Comparison of ENCODE assay signal across 29 cellular contexts in the genomic region with DNA sequence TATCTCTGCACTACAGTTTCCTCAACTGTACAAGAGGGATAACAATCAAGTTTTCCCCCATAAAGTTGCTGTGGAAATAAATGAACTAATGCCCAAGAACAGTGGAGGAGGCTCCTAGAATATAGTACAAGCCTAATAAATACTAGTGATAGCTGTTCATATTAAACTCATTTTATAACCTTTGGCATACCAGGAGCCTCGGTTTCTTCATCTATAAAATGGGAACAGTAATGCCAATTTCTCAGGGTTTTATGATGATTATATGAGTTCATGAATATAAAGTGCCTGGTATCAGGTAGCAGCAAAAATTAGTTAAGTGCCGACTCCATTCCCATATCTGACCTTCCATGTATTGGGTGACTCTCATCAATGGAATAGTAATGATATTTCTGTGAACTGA.
"Had no signal": no experiment of that assay in that cellular context is flagged by ENCODE, and none has a peak within 500 bp of the region (broad histone marks: within the 10 kb centered on the region; RNA-seq: fewer than 3 reads in every experiment).

No MANE protein-coding gene starts in this region.

- H3K36me3 Mint-ChIP-seq: stimulated activated effector memory CD8-positive, alpha-beta T cell treated with anti-CD3 and anti-CD28 coated beads, Interleukin-12 subunit alpha, Interleukin-12 subunit beta, amount 100 ng/mL, for 72 hours; stimulated activated memory B cell treated with anti-CD40 and anti-IgM and Interleukin-4, amounts not matched to agents 10 μg/mL and 1 μg/mL and 100 μg/mL, for 72 hours; stimulated activated naive B cell treated with anti-CD40 and anti-IgM and Interleukin-4, amounts not matched to agents 10 μg/mL and 1 μg/mL and 100 μg/mL, for 72 hours; type B pancreatic cell had no signal

- H3K36me3 ChIP-seq: stomach, suprapubic skin, thoracic aorta, thyroid gland, tibial artery, tibial nerve, transverse colon, upper lobe of left lung, upper lobe of right lung, uterus, vagina had no signal

- H3K9me3 Mint-ChIP-seq: stimulated activated memory B cell treated with anti-CD40 and anti-IgM and Interleukin-4, amounts not matched to agents 10 μg/mL and 1 μg/mL and 100 μg/mL, for 72 hours; stimulated activated naive CD8-positive, alpha-beta T cell treated with anti-CD3 and anti-CD28 coated beads, Interleukin-15, amount 100 ng/mL, for 72 hours; stimulated activated naive CD8-positive, alpha-beta T cell treated with anti-CD3 and anti-CD28 coated beads, Interleukin-15, Interleukin-2, amounts not matched to agents 100 ng/mL and 50 ng/mL, for 24 hours; type B pancreatic cell had no signal

- H3K4me1 Mint-ChIP-seq: stimulated activated effector memory CD8-positive, alpha-beta T cell treated with anti-CD3 and anti-CD28 coated beads, Interleukin-12 subunit alpha, Interleukin-12 subunit beta, amount 100 ng/mL, for 72 hours; stimulated activated memory B cell treated with anti-CD40 and anti-IgM and Interleukin-4, amounts not matched to agents 10 μg/mL and 1 μg/mL and 100 μg/mL, for 72 hours; stimulated activated naive B cell treated with anti-CD40 and anti-IgM and Interleukin-4, amounts not matched to agents 10 μg/mL and 1 μg/mL and 100 μg/mL, for 72 hours; stimulated activated naive CD8-positive, alpha-beta T cell treated with anti-CD3 and anti-CD28 coated beads, Interleukin-15, amount 100 ng/mL, for 72 hours had no signal

- H3K4me3 ChIP-seq: stomach, suprapubic skin, testis, thoracic aorta, thyroid gland, tibial artery, tibial nerve, transverse colon, upper lobe of left lung, upper lobe of right lung, uterus, vagina had no signal

- H3K4me1 ChIP-seq: stomach, testis, thyroid gland, tibial artery, tibial nerve, transverse colon, upper lobe of left lung, upper lobe of right lung, uterus, vagina had no signal

- FAIRE-seq: urothelium cell line had no signal

- H3K9me3 ChIP-seq: stomach, suprapubic skin, testis, thoracic aorta, thyroid gland, tibial artery, tibial nerve, transverse colon, upper lobe of left lung, upper lobe of right lung, uterus, vagina had no signal

- ATAC-seq: stimulated activated effector memory CD8-positive, alpha-beta T cell treated with anti-CD3 and anti-CD28 coated beads, Interleukin-12 subunit alpha, Interleukin-12 subunit beta, amount 100 ng/mL, for 72 hours; stimulated activated memory B cell treated with anti-CD40 and anti-IgM and Interleukin-4, amounts not matched to agents 10 μg/mL and 1 μg/mL and 100 μg/mL, for 72 hours; stimulated activated naive B cell treated with anti-CD40 and anti-IgM and Interleukin-4, amounts not matched to agents 10 μg/mL and 1 μg/mL and 100 μg/mL, for 72 hours; stimulated activated naive CD8-positive, alpha-beta T cell treated with anti-CD3 and anti-CD28 coated beads, Interleukin-15, amount 100 ng/mL, for 72 hours; stimulated activated naive CD8-positive, alpha-beta T cell treated with anti-CD3 and anti-CD28 coated beads, Interleukin-15, Interleukin-2, amounts not matched to agents 100 U/mL and 50 U/mL, for 24 hours; upper lobe of right lung had no signal

- DNase-seq: stimulated activated CD4-positive, alpha-beta T cell treated with anti-CD3 and anti-CD28 coated beads, Interleukin-2, amount 100 ng/mL, for 48 hours; stimulated activated CD4-positive, alpha-beta T cell treated with anti-CD3 and anti-CD28 coated beads, Interleukin-4, amount 100 ng/mL, for 1 hour; stimulated activated CD4-positive, alpha-beta T cell treated with anti-CD3 and anti-CD28 coated beads, Interleukin-4, amount 100 ng/mL, for 24 hours; stimulated activated CD4-positive, alpha-beta T cell treated with anti-CD3 and anti-CD28 coated beads, Interleukin-4, amount 100 ng/mL, for 4 hours; stimulated activated CD8-positive, alpha-beta memory T cell treated with anti-CD3 and anti-CD28 coated beads, Interleukin-4, amount 100 ng/mL, for 48 hours; stimulated activated naive B cell treated with anti-CD40 and anti-IgM and Interleukin-4, amounts not matched to agents 10 μg/mL and 1 μg/mL and 100 μg/mL, for 72 hours; stimulated activated naive CD4-positive, alpha-beta T cell; stimulated activated naive CD4-positive, alpha-beta T cell treated with Interleukin-2 at 50 U/mL for 16 hours; stimulated activated naive CD8-positive, alpha-beta T cell treated with anti-CD3 and anti-CD28 coated beads, Interleukin-15, amount 100 ng/mL, for 72 hours; stimulated activated naive CD8-positive, alpha-beta T cell treated with anti-CD3 and anti-CD28 coated beads, Interleukin-15, Interleukin-2, amounts not matched to agents 100 U/mL and 50 U/mL, for 24 hours; stomach; substantia nigra; testis; thyroid gland; tibial artery; transverse colon; trophoblast cell; upper lobe of left lung; upper lobe of right lung; uterus had no signal

- H3K27ac ChIP-seq: stomach, suprapubic skin, testis, thoracic aorta, thyroid gland, tibial artery, tibial nerve, transverse colon, upper lobe of left lung, upper lobe of right lung, uterus, vagina had no signal

- H3K27ac Mint-ChIP-seq: stimulated activated effector memory CD8-positive, alpha-beta T cell treated with anti-CD3 and anti-CD28 coated beads, Interleukin-12 subunit alpha, Interleukin-12 subunit beta, amount 100 ng/mL, for 72 hours; stimulated activated memory B cell treated with anti-CD40 and anti-IgM and Interleukin-4, amounts not matched to agents 10 μg/mL and 1 μg/mL and 100 μg/mL, for 72 hours; stimulated activated naive CD8-positive, alpha-beta T cell treated with anti-CD3 and anti-CD28 coated beads, Interleukin-15, amount 100 ng/mL, for 72 hours; stimulated activated naive CD8-positive, alpha-beta T cell treated with anti-CD3 and anti-CD28 coated beads, Interleukin-15, Interleukin-2, amounts not matched to agents 100 ng/mL and 50 ng/mL, for 24 hours; type B pancreatic cell had no signal

- H3K27me3 ChIP-seq: stomach, suprapubic skin, testis, thyroid gland, tibial artery, tibial nerve, transverse colon, upper lobe of left lung, upper lobe of right lung, uterus, vagina had no signal

- H3K4me3 Mint-ChIP-seq: stimulated activated effector memory CD8-positive, alpha-beta T cell treated with anti-CD3 and anti-CD28 coated beads, Interleukin-12 subunit alpha, Interleukin-12 subunit beta, amount 100 ng/mL, for 72 hours; stimulated activated memory B cell treated with anti-CD40 and anti-IgM and Interleukin-4, amounts not matched to agents 10 μg/mL and 1 μg/mL and 100 μg/mL, for 72 hours; stimulated activated naive B cell treated with anti-CD40 and anti-IgM and Interleukin-4, amounts not matched to agents 10 μg/mL and 1 μg/mL and 100 μg/mL, for 72 hours; stimulated activated naive CD8-positive, alpha-beta T cell treated with anti-CD3 and anti-CD28 coated beads, Interleukin-15, amount 100 ng/mL, for 72 hours; stimulated activated naive CD8-positive, alpha-beta T cell treated with anti-CD3 and anti-CD28 coated beads, Interleukin-15, Interleukin-2, amounts not matched to agents 100 ng/mL and 50 ng/mL, for 24 hours; type B pancreatic cell had no signal

- H3K27me3 Mint-ChIP-seq: stimulated activated memory B cell treated with anti-CD40 and anti-IgM and Interleukin-4, amounts not matched to agents 10 μg/mL and 1 μg/mL and 100 μg/mL, for 72 hours; stimulated activated naive CD8-positive, alpha-beta T cell treated with anti-CD3 and anti-CD28 coated beads, Interleukin-15, amount 100 ng/mL, for 72 hours; stimulated activated naive CD8-positive, alpha-beta T cell treated with anti-CD3 and anti-CD28 coated beads, Interleukin-15, Interleukin-2, amounts not matched to agents 100 ng/mL and 50 ng/mL, for 24 hours; type B pancreatic cell had no signal
